In genomic region chr6:69421986-69422385, GRCh38 we compare ENCODE assay signal across 27 cellular contexts.
"Had no signal": no experiment of that assay in that cellular context is flagged by ENCODE, and none has a peak within 500 bp of the region (broad histone marks: within the 10 kb centered on the region; RNA-seq: fewer than 3 reads in every experiment).

No MANE protein-coding gene starts in this region.

- H3K4me1 ChIP-seq: left lung, lower lobe of right lung, neural progenitor cell, parathyroid adenoma, psoas muscle, right atrium auricular region, stomach, testis, thyroid gland, transverse colon, upper lobe of left lung, uterus had no signal

- H3K27ac ChIP-seq: left lung, lower lobe of right lung, neural progenitor cell, neutrophil, parathyroid adenoma, psoas muscle, right atrium auricular region, skin epidermis, stomach, testis, thyroid gland, transverse colon, upper lobe of left lung, uterus had no signal

- DNase-seq: immature natural killer cell; kidney; left colon; left lung; lower lobe of right lung; mammary epithelial cell; mesenchymal stem cell; naive thymus-derived CD8-positive, alpha-beta T cell; occipital lobe; psoas muscle; stimulated activated CD4-positive, alpha-beta T cell treated with anti-CD3 and anti-CD28 coated beads, Interleukin-12 subunit alpha, Interleukin-12 subunit beta, amount 100 ng/mL, for 4 hours; stimulated activated CD4-positive, alpha-beta T cell treated with anti-CD3 and anti-CD28 coated beads, Interleukin-15, amount 100 ng/mL, for 24 hours; stimulated activated CD4-positive, alpha-beta T cell treated with anti-CD3 and anti-CD28 coated beads, Interleukin-2, amount 100 ng/mL, for 24 hours; stimulated activated CD4-positive, alpha-beta T cell treated with anti-CD3 and anti-CD28 coated beads, Interleukin-4, amount 100 ng/mL, for 1 hour; stimulated activated naive B cell treated with anti-CD40 and anti-IgM and Interleukin-4, amounts not matched to agents 10 μg/mL and 1 μg/mL and 100 μg/mL, for 72 hours; stimulated activated naive CD8-positive, alpha-beta T cell treated with anti-CD3 and anti-CD28 coated beads, Interleukin-15, Interleukin-2, amounts not matched to agents 100 U/mL and 50 U/mL, for 24 hours; stomach; testis; thyroid gland; transverse colon; upper lobe of left lung; uterus had no signal

- H3K4me3 ChIP-seq: left lung, lower lobe of right lung, neural progenitor cell, psoas muscle, right atrium auricular region, skin epidermis, stomach, testis, thyroid gland, transverse colon, upper lobe of left lung, uterus had no signal

- H3K36me3 ChIP-seq: left lung, lower lobe of right lung, neural progenitor cell, neutrophil, right atrium auricular region, stomach, thyroid gland, transverse colon, upper lobe of left lung, uterus had no signal

- H3K9me3 ChIP-seq: lower lobe of right lung, neutrophil, psoas muscle, right atrium auricular region, stomach, testis, thyroid gland, transverse colon, upper lobe of left lung, uterus had no signal

- H3K27me3 ChIP-seq: left lung, neural progenitor cell, neutrophil, right atrium auricular region, stomach, testis, thyroid gland, transverse colon, upper lobe of left lung, uterus had no signal
